8 cellular contexts compared by ENCODE assay signal in the genomic region with DNA sequence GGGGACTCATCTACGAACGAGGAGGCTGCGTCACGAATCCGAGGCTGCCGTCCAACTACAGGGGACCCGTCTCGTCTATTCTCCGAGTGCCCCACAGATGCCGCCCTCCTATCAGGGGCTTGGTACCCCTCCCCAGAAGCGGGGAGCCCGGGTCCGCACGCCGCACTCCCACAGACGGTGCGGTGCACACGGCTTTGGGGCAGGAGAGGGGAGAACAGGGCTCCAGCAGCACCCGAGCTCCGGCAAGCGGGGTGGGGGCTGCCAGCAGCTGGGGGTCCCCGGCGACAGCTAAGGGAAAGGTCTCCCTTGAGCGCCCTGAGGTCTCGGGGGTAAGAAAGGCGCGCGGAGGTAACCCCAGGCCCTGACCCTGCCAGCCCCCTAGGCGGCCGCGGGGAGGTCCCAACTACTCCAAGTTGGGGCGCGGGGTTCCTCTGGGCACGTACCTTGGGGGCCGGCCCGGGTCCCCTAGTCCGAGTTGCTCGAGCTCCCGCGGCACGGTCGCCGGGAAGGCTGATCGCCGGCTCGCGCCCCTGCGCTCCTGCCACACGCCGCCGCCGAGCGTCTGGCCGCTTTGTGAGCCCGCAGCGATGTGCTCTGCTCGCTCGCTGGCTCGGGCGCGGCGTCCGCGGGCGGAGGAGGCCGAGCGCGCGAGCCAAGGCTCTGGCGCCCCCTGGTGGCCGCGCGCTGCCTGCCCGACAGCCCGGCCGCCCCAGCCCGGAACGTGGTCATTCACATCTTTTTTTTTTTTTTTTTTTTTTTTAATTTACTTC. TPM values are rescaled to one million over a fixed set of nuclear protein-coding genes. Genes with fewer than 3 reads are reported as not detected.
DNase-seq lines count a peak whose midpoint lies in the region; ATAC-seq and TF ChIP-seq lines count a peak whose summit lies in the region.

TSS of gene SPOCK1 (minus strand) at position 591 of the 770 bp plus-strand sequence.

- DNase-seq in COLO668 (lab: John Stamatoyannopoulos, UW; ENCODE audit: unreplicated experiment) (peak; percentile 81), OCI-M1 (lab: John Stamatoyannopoulos, UW) (peak; percentile 70), foreskin fibroblast (peak; percentile 72 to 92), neural crest cell (ENCODE audit: low read depth, low spot score) (peak; percentile 69)
- DNase-seq in activated T-helper 2 cell treated with anti-CD3 and anti-CD28 coated beads, Interferon-gamma antibody, Interleukin-2, Interleukin-4, amounts not matched to agents 10 μg/mL and 5 μg/mL and 100 μg/mL, durations not matched to agents 14 hours and 24 hours and 36 hours (ENCODE audit: low spot score) = peak; percentile 49

- no peak within 1 kb of the TSS for H3K4me3 Mint-ChIP-seq in activated T-helper 2 cell treated with anti-CD3 and anti-CD28 coated beads, Interferon-gamma antibody, Interleukin-2, Interleukin-4, amounts not matched to agents 10 μg/mL and 5 μg/mL and 100 μg/mL, durations not matched to agents 14 hours and 24 hours and 36 hours (ENCODE audit: low read depth)
- H3K4me3 Mint-ChIP-seq in neural crest cell = peak within 1 kb of the TSS; percentile 80

- H3K36me3 Mint-ChIP-seq in activated T-helper 2 cell treated with anti-CD3 and anti-CD28 coated beads, Interferon-gamma antibody, Interleukin-2, Interleukin-4, amounts not matched to agents 10 μg/mL and 5 μg/mL and 100 μg/mL, durations not matched to agents 14 hours and 24 hours and 36 hours (ENCODE audit: low read depth) = no peaks in the 10 kb centered on the region
- no peaks in the 10 kb centered on the region for H3K36me3 Mint-ChIP-seq in neural crest cell (ENCODE audit: low read depth)

- peaks cover 31% of the 10 kb centered on the region for H3K27me3 Mint-ChIP-seq in activated T-helper 2 cell treated with anti-CD3 and anti-CD28 coated beads, Interferon-gamma antibody, Interleukin-2, Interleukin-4, amounts not matched to agents 10 μg/mL and 5 μg/mL and 100 μg/mL, durations not matched to agents 14 hours and 24 hours and 36 hours (ENCODE audit: low read depth)
- H3K27me3 Mint-ChIP-seq in neural crest cell (ENCODE audit: low read depth) = peaks cover 30% of the 10 kb centered on the region

- H3K9me3 Mint-ChIP-seq in activated T-helper 2 cell treated with anti-CD3 and anti-CD28 coated beads, Interferon-gamma antibody, Interleukin-2, Interleukin-4, amounts not matched to agents 10 μg/mL and 5 μg/mL and 100 μg/mL, durations not matched to agents 14 hours and 24 hours and 36 hours = no peaks in the 10 kb centered on the region
- no peaks in the 10 kb centered on the region for H3K9me3 Mint-ChIP-seq in neural crest cell

- ATAC-seq in GM19452 (IDR thresholded peaks at IDR 0.05; ENCODE audit: unreplicated experiment) = peak; percentile 91
- ATAC-seq in HG03558 (IDR thresholded peaks at IDR 0.05; ENCODE audit: extremely low read depth, unreplicated experiment) = peak; percentile 85

- H3K27ac Mint-ChIP-seq in activated T-helper 2 cell treated with anti-CD3 and anti-CD28 coated beads, Interferon-gamma antibody, Interleukin-2, Interleukin-4, amounts not matched to agents 10 μg/mL and 5 μg/mL and 100 μg/mL, durations not matched to agents 14 hours and 24 hours and 36 hours = no peak within 1 kb of the TSS
- no peak within 1 kb of the TSS for H3K27ac Mint-ChIP-seq in neural crest cell (ENCODE audit: unreplicated experiment)

- no peaks in the 10 kb centered on the region for H3K4me1 Mint-ChIP-seq in activated T-helper 2 cell treated with anti-CD3 and anti-CD28 coated beads, Interferon-gamma antibody, Interleukin-2, Interleukin-4, amounts not matched to agents 10 μg/mL and 5 μg/mL and 100 μg/mL, durations not matched to agents 14 hours and 24 hours and 36 hours (ENCODE audit: low read depth)
- H3K4me1 Mint-ChIP-seq in neural crest cell = peaks cover 6% of the 10 kb centered on the region

- H3K4me3 ChIP-seq in foreskin fibroblast (ENCODE audit: low read depth in 1 of 2, low read length in 2 of 2) = peak within 1 kb of the TSS; percentile 70 to 81

- intact Hi-C loops in activated T-helper 2 cell treated with anti-CD3 and anti-CD28 coated beads, Interferon-gamma antibody, Interleukin-2, Interleukin-4, amounts not matched to agents 10 μg/mL and 5 μg/mL and 100 μg/mL, durations not matched to agents 14 hours and 24 hours and 36 hours (cut with micrococcal nuclease) = loop anchor here (1.0 kb wide), 1 partner anchor 179 kb away; no protein-coding TSS in a partner anchor

- TF ChIP-seq CTCF in foreskin fibroblast (IDR thresholded peaks at IDR 0.05; ENCODE audit: low read depth, low read length) (peak; percentile 42), neural crest cell (conservative IDR thresholded peaks at IDR 0.05) (peak; percentile 78), subcutaneous adipose tissue (IDR thresholded peaks at IDR 0.05; ENCODE audit: low read depth) (no peak)

RNA-seq across cellular contexts. Expression of gene SPOCK1, which starts in this region (rescaled TPM):
- not detected in 2 replicates for total RNA-seq in activated T-helper 2 cell treated with anti-CD3 and anti-CD28 coated beads, Interferon-gamma antibody, Interleukin-2, Interleukin-4, amounts not matched to agents 10 μg/mL and 5 μg/mL and 100 μg/mL, durations not matched to agents 14 hours and 24 hours and 36 hours
- total RNA-seq in neural crest cell (75.6 and 89.7 TPM in 2 replicates), subcutaneous adipose tissue (10 to 100 TPM; 55.2 to 84.6 (median 70.1) TPM)

Comparison
In these comparisons a context has a peak if more than half of its experiments do, and no peak if none do; other contexts are left out.
1. Peak in every context shown above with its lines: DNase-seq, ATAC-seq and H3K4me3 ChIP-seq.
2. RNA of gene SPOCK1 (total RNA-seq): 75.6 to 89.7 TPM in neural crest cell and 55.2 to 84.6 TPM in subcutaneous adipose tissue; not detected in activated T-helper 2 cell treated with anti-CD3 and anti-CD28 coated beads, Interferon-gamma antibody, Interleukin-2, Interleukin-4, amounts not matched to agents 10 μg/mL and 5 μg/mL and 100 μg/mL, durations not matched to agents 14 hours and 24 hours and 36 hours; every median in the first group is over 10 times any median in the second.
3. Peak in DNase-seq in activated T-helper 2 cell treated with anti-CD3 and anti-CD28 coated beads, Interferon-gamma antibody, Interleukin-2, Interleukin-4, amounts not matched to agents 10 μg/mL and 5 μg/mL and 100 μg/mL, durations not matched to agents 14 hours and 24 hours and 36 hours; RNA of the gene not detected or under 1 TPM.